Comparison of ENCODE assay signal across 18 cellular contexts in the genomic region with DNA sequence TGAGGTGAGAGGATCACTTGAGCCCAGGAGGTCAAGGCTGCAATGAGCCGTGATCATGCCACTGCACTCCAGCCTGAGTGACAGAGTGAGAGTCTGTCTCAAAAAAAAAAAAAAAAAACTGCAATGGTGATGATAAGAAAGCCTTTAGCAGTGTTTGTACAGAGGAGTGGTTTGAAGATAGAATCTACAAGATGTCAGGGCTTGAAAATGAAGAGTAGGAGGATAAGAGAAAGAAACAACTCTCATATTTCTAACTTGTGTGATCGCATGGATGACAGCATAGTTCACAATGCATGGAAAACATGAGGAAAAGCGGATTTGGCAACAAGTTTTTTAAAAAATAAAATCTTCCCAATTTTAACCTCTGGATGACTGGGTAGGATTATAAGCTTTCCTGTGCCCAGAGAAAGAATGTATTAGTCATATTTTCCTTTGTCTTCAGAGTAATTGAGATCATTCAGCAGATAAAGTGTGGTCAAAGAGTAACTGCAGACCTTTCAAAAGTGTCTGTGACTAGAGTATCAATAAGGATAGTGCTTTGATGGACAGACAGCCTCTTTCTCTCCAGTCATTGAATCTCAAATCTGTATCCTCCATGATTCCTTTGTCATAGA.
DNase-seq lines count a peak whose midpoint lies in the region; ATAC-seq and TF ChIP-seq lines count a peak whose summit lies in the region.
"Had no signal": no experiment of that assay in that cellular context is flagged by ENCODE, and none has a peak within 500 bp of the region (broad histone marks: within the 10 kb centered on the region; RNA-seq: fewer than 3 reads in every experiment).

No MANE protein-coding gene starts in this region.

- intact Hi-C loops in lower leg skin (cut with DNase I; ENCODE audit: low total_unique reads) = no loop called here

- peak overlapping the region; percentile 78 for H3K27ac ChIP-seq in RWPE2 (ENCODE audit: poor library complexity, severe bottlenecking)
- H3K27ac ChIP-seq: cardiac muscle cell, neural progenitor cell, right lobe of liver, SK-N-MC, thyroid gland, WERI-Rb-1 had no signal

- TF ChIP-seq CTCF in RWPE2 (IDR thresholded peaks at IDR 0.05; ENCODE audit: poor library complexity, severe bottlenecking) (no peak), lower leg skin (IDR thresholded peaks at IDR 0.05) (no peak)

- H3K9me3 ChIP-seq in RWPE2 (ENCODE audit: severe bottlenecking) = no peaks in the 10 kb centered on the region
- H3K9me3 ChIP-seq: right lobe of liver, thyroid gland had no signal

- WGBS in lower leg skin, 2 donors = 73 to 85% methylated on average over 3 of the region's 3 CpGs

- H3K36me3 ChIP-seq in RWPE2 (ENCODE audit: low read depth) = no peaks in the 10 kb centered on the region
- H3K36me3 ChIP-seq: cardiac muscle cell, neural progenitor cell, right lobe of liver, thyroid gland, WERI-Rb-1 had no signal

- no peaks in the 10 kb centered on the region for H3K27me3 ChIP-seq in RWPE2 (ENCODE audit: insufficient read depth, poor library complexity, severe bottlenecking)
- H3K27me3 ChIP-seq: cardiac muscle cell, neural progenitor cell, right lobe of liver, thyroid gland had no signal

- peaks cover 33% of the 10 kb centered on the region for H3K4me1 ChIP-seq in RWPE2 (ENCODE audit: insufficient read depth, poor library complexity, severe bottlenecking)
- H3K4me1 ChIP-seq: neural progenitor cell, right lobe of liver, thyroid gland had no signal

- DNase-seq in H4 (ENCODE audit: low spot score) (peak; percentile 6), RWPE2 (ENCODE audit: low spot score) (no peak), dedifferentiated amniotic fluid mesenchymal stem cell (ENCODE audit: extremely low spot score) (peak; percentile 22), non-pigmented ciliary epithelial cell (ENCODE audit: low read depth) (peak; percentile 36), SIG-M5 treated with dmso at 0.1 percent for 504 hours (lab: John Stamatoyannopoulos, UW; ENCODE audit: unreplicated experiment) (no peak), lower leg skin (ENCODE audit: low spot score in 2 of 2) (no peak), NCI-H2081 (lab: John Stamatoyannopoulos, UW) (no peak), nucleus accumbens (lab: John Stamatoyannopoulos, UW) (no peak)
- DNase-seq: effector memory CD4-positive, alpha-beta T cell; IMR-90; NCI-H1048; right lobe of liver; stimulated activated CD4-positive, alpha-beta T cell treated with anti-CD3 and anti-CD28 coated beads, Interleukin-4, amount 100 ng/mL, for 24 hours; thyroid gland; WERI-Rb-1 had no signal

- TF ChIP-seq POLR2A in lower leg skin (IDR thresholded peaks at IDR 0.05) = no peak

- H3K4me3 ChIP-seq in RWPE2 (ENCODE audit: severe bottlenecking) = no peak overlapping the region
- H3K4me3 ChIP-seq in lower leg skin (ENCODE audit: low read depth, poor library complexity, severe bottlenecking) = no peak overlapping the region
- H3K4me3 ChIP-seq: cardiac muscle cell, neural progenitor cell, right lobe of liver, SK-N-MC, thyroid gland had no signal

- peak; percentile 81 for ATAC-seq in RWPE2 (ENCODE audit: low read depth)
- ATAC-seq: right lobe of liver had no signal

Comparison
In these comparisons a context has a peak if more than half of its experiments do, and no peak if none do; other contexts are left out.
1. DNase-seq: peak in H4 (single experiment), dedifferentiated amniotic fluid mesenchymal stem cell (single experiment) and non-pigmented ciliary epithelial cell (single experiment); none in RWPE2 (single experiment), SIG-M5 treated with dmso at 0.1 percent for 504 hours (single experiment), lower leg skin (0 of 2), NCI-H2081 (0 of 2) and nucleus accumbens (0 of 56).